Comparison of ENCODE assay signal across 8 cellular contexts in the genomic region with DNA sequence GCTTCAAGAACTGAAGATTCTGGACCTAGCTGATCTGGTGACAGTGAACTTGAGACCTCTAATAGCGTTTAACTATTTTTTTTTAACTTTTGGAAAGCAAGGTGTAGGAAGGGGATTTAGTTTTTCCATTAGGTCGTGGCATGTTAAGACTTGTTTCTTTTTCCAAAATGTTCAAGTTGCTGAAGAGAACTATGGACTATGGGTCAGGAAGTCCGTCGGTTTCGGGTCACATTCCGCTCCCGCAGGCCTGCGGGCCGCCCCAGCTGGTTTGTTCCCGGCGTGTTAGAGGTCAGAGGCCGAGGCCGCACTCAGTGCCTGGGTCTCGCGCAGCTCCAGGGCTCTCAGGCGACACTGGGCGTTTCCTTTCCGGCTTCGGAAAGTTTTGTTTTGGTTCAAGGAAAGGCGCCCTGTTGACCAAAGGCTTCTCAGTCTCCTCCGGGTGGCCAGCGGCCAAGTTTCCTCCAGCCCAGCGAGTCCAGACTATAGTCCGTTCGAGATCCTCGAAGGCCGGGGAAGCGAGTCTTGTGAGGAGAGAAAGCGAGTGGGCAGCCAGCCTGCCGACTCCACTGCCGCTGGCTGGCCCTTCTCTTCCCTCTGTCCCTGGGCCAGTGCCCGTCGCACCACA. TPM values are rescaled to one million over a fixed set of nuclear protein-coding genes. Genes with fewer than 3 reads are reported as not detected.
A peak's percentile ranks its signal among the peaks of the same experiment; 100 is the strongest.
DNase-seq lines count a peak whose midpoint lies in the region; ATAC-seq and TF ChIP-seq lines count a peak whose summit lies in the region.

No MANE protein-coding gene starts in this region.

- H3K9ac ChIP-seq in endocrine pancreas (ENCODE audit: control insufficient read depth, insufficient read depth, low read length), result peak overlapping the region; percentile 88

- H3K36me3 ChIP-seq in endocrine pancreas (ENCODE audit: control insufficient read depth, insufficient read depth, low read length) (no peaks in the 10 kb centered on the region), muscle layer of duodenum (ENCODE audit: control insufficient read depth in 1 of 2, insufficient read depth in 2 of 2, low read length in 2 of 2) (peaks cover 0 to 9% of the 10 kb centered on the region in 2 donors)

- DNase-seq in DMS53 (lab: John Stamatoyannopoulos, UW), result peak; percentile 85
- no peak for DNase-seq in DMS53 treated with DMSO at 0.1 percent for 48 hours (lab: John Stamatoyannopoulos, UW; ENCODE audit: unreplicated experiment)
- DNase-seq in HK-2 (ENCODE audit: unreplicated experiment), result no peak
- DNase-seq in NCI-H226, result no peak

- H3K27me3 ChIP-seq in endocrine pancreas (ENCODE audit: control insufficient read depth, insufficient read depth, low read length) (no peaks in the 10 kb centered on the region), muscle layer of duodenum (ENCODE audit: low read depth, low read length) (no peaks in the 10 kb centered on the region)

- H3K9me3 ChIP-seq in endocrine pancreas (ENCODE audit: control insufficient read depth, low read length) (no peaks in the 10 kb centered on the region), muscle layer of duodenum (ENCODE audit: control insufficient read depth in 1 of 2, low read length in 2 of 2) (no peaks in the 10 kb centered on the region)

- peak; percentile 42 for ATAC-seq in HG02678 (IDR thresholded peaks at IDR 0.05; ENCODE audit: unreplicated experiment)

- H3K4me3 ChIP-seq in endocrine pancreas (ENCODE audit: control insufficient read depth, insufficient read depth, low read length), result peak overlapping the region; percentile 59
- peak overlapping the region; percentile 90 to 94 for H3K4me3 ChIP-seq in muscle layer of duodenum (ENCODE audit: low read depth in 1 of 2, low read length in 2 of 2)

- peak overlapping the region; percentile 98 for H3K27ac ChIP-seq in muscle layer of duodenum (ENCODE audit: low read length)

- H3K4me1 ChIP-seq in endocrine pancreas (ENCODE audit: control insufficient read depth, insufficient read depth, low read length) (no peaks in the 10 kb centered on the region), muscle layer of duodenum (ENCODE audit: control insufficient read depth in 1 of 2, insufficient read depth in 2 of 2, low read length in 2 of 2) (peaks cover 0 to 24% of the 10 kb centered on the region in 2 donors)

TF ChIP-seq in PFSK-1, 5 proteins besides CTCF, POLR2A, EP300 and RAD21:
- TF ChIP-seq SIN3A (IDR thresholded peaks at IDR 0.05; ENCODE audit: borderline replicate concordance, insufficient read depth, low read length) (no peak), TAF1 (IDR thresholded peaks at IDR 0.05; ENCODE audit: borderline replicate concordance, insufficient read depth, low read length) (peak; percentile 60; the same call in 1 of the 2 replicates), POLR2AphosphoS5 (IDR thresholded peaks at IDR 0.05; ENCODE audit: low read depth, low read length) (no peak)
TF ChIP-seq in PFSK-1: peak in this region for 1.

RNA-seq across cellular contexts. Expression of gene FCHO2, which starts 0.6 kb away (rescaled TPM):
- polyA plus RNA-seq in PFSK-1 (2012; ENCODE audit: insufficient read length, low read depth), result 5.0 TPM
